ENCODE assay signal across 22 cellular contexts in genomic region chr19:19679176-19680073, GRCh38. TPM values are rescaled to one million over a fixed set of nuclear protein-coding genes. Genes with fewer than 3 reads are reported as not detected.
DNase-seq lines count a peak whose midpoint lies in the region; ATAC-seq and TF ChIP-seq lines count a peak whose summit lies in the region.
"Had no signal": no experiment of that assay in that cellular context is flagged by ENCODE, and none has a peak within 500 bp of the region (broad histone marks: within the 10 kb centered on the region; RNA-seq: fewer than 3 reads in every experiment).

No MANE protein-coding gene starts in this region.

- H3K4me1 ChIP-seq in BLaER1 treated with 17β-estradiol and CSF1 and Interleukin-3, amounts not matched to agents 10 nM and 100 nM = no peaks in the 10 kb centered on the region
- no peaks in the 10 kb centered on the region for H3K4me1 ChIP-seq in CD8-positive, alpha-beta T cell (ENCODE audit: insufficient read depth, low read length)
- H3K4me1 ChIP-seq in adipocyte (ENCODE audit: control insufficient read depth, insufficient read depth, low read length) = no peaks in the 10 kb centered on the region
- H3K4me1 ChIP-seq: ascending aorta, esophagus muscularis mucosa, foreskin keratinocyte, heart right ventricle, uterus had no signal

- DNase-seq in CD8-positive, alpha-beta T cell = no peak
- DNase-seq in adipocyte (ENCODE audit: low read depth) = no peak
- DNase-seq: activated CD4-positive, CD25-positive, alpha-beta regulatory T cell treated with anti-CD3 and anti-CD28 coated beads, Interleukin-2, amount 50 U/mL, for 72 hours; activated T-cell treated with anti-CD3 and anti-CD28 coated beads, Interleukin-2, amount 50 U/mL, for 48 hours; CD4-positive, alpha-beta T cell; foreskin keratinocyte; GM23248; heart right ventricle; NCI-H1417 treated with DMSO at 0.1 percent for 48 hours; NCI-H2081; NCI-H2227 treated with DMSO at 0.1 percent for 48 hours; stimulated activated naive CD4-positive, alpha-beta T cell; uterus had no signal

- no peak overlapping the region for H3K4me3 Mint-ChIP-seq in CD8-positive, alpha-beta T cell
- H3K4me3 Mint-ChIP-seq: CD4-positive, alpha-beta T cell; natural killer cell treated with Interleukin-12 subunit alpha and Interleukin-12 subunit beta and Interleukin-15 and Interleukin-18, amount 100 ng/mL, for 72 hours; T-helper 1 cell treated with Interleukin-12 subunit alpha and Interleukin-12 subunit beta and Interleukin-4 antibody, amounts not matched to agents 30 μg/mL and 1 μg/mL, for 36 hours had no signal

- ATAC-seq in CD8-positive, alpha-beta T cell = no peak
- ATAC-seq in GM18861 (IDR thresholded peaks at IDR 0.05; ENCODE audit: unreplicated experiment) = no peak
- no peak for ATAC-seq in HG03460 (IDR thresholded peaks at IDR 0.05; ENCODE audit: unreplicated experiment)
- ATAC-seq: foreskin keratinocyte; heart right ventricle; natural killer cell treated with Interleukin-12 subunit alpha and Interleukin-12 subunit beta and Interleukin-15 and Interleukin-18, amount 100 ng/mL, for 72 hours had no signal

- peaks cover 36% of the 10 kb centered on the region for H3K9me3 Mint-ChIP-seq in CD8-positive, alpha-beta T cell

- no peak overlapping the region for H3K27ac ChIP-seq in BLaER1 treated with 17β-estradiol and CSF1 and Interleukin-3, amounts not matched to agents 10 nM and 100 nM
- no peak overlapping the region for H3K27ac ChIP-seq in CD8-positive, alpha-beta T cell (ENCODE audit: low read depth, low read length)
- H3K27ac ChIP-seq: ascending aorta, esophagus muscularis mucosa, foreskin keratinocyte, GM23248, heart right ventricle, RWPE1, uterus had no signal

- POLR2A ChIA-PET in CD8-positive, alpha-beta T cell (lab: Charles Lee) = interaction anchor here (0.5 to 1.4 kb wide), 2 partner anchors 11 to 187 kb away, joined by 3 to 11 read pairs; partner anchors contain the start of gene ZNF101

- H3K36me3 Mint-ChIP-seq in CD8-positive, alpha-beta T cell = peaks cover 87% of the 10 kb centered on the region

- no peak overlapping the region for H3K4me2 ChIP-seq in BLaER1 treated with 17β-estradiol and CSF1 and Interleukin-3, amounts not matched to agents 10 nM and 100 nM

- no peak overlapping the region for H3K9ac ChIP-seq in BLaER1 treated with 17β-estradiol and CSF1 and Interleukin-3, amounts not matched to agents 10 nM and 100 nM
- no peak overlapping the region for H3K9ac ChIP-seq in adipocyte (ENCODE audit: low read length)
- H3K9ac ChIP-seq: GM23248 had no signal

- H3K27me3 ChIP-seq in BLaER1 treated with 17β-estradiol and CSF1 and Interleukin-3, amounts not matched to agents 10 nM and 100 nM = no peaks in the 10 kb centered on the region
- H3K27me3 ChIP-seq in CD8-positive, alpha-beta T cell (ENCODE audit: insufficient read depth, low read length) = no peaks in the 10 kb centered on the region
- no peaks in the 10 kb centered on the region for H3K27me3 ChIP-seq in adipocyte (replicated peaks; ENCODE audit: control insufficient read depth, insufficient read depth, low read length)
- H3K27me3 ChIP-seq: ascending aorta, esophagus muscularis mucosa, foreskin keratinocyte, heart right ventricle, uterus had no signal

- no peak overlapping the region for H3K27ac Mint-ChIP-seq in CD8-positive, alpha-beta T cell
- H3K27ac Mint-ChIP-seq: CD4-positive, alpha-beta T cell; natural killer cell treated with Interleukin-12 subunit alpha and Interleukin-12 subunit beta and Interleukin-15 and Interleukin-18, amount 100 ng/mL, for 72 hours had no signal

- H3K9me3 ChIP-seq in BLaER1 treated with 17β-estradiol and CSF1 and Interleukin-3, amounts not matched to agents 10 nM and 100 nM (replicated peaks in 1 of 11) = peaks cover 94 to 100% (median 99%) of the 10 kb centered on the region in 11 experiments
- H3K9me3 ChIP-seq in CD8-positive, alpha-beta T cell (ENCODE audit: low read length) = peaks cover 63% of the 10 kb centered on the region
- H3K9me3 ChIP-seq in adipocyte (ENCODE audit: control insufficient read depth, low read length) = peaks cover 79% of the 10 kb centered on the region
- H3K9me3 ChIP-seq: esophagus muscularis mucosa had no signal

- no peaks in the 10 kb centered on the region for H4K20me1 ChIP-seq in BLaER1 treated with 17β-estradiol and CSF1 and Interleukin-3, amounts not matched to agents 10 nM and 100 nM

- TF ChIP-seq CTCF in CD8-positive, alpha-beta T cell (IDR thresholded peaks at IDR 0.05) = no peak

- H3K4me3 ChIP-seq in BLaER1 treated with 17β-estradiol and CSF1 and Interleukin-3, amounts not matched to agents 10 nM and 100 nM = peak overlapping the region in 6 of 10 experiments; percentile 12 to 36 (median 29); a peak in 5 of 20 replicates
- H3K4me3 ChIP-seq in CD8-positive, alpha-beta T cell (ENCODE audit: low read depth, low read length) = peak overlapping the region; percentile 3
- peak overlapping the region; percentile 65 for H3K4me3 ChIP-seq in adipocyte (ENCODE audit: low read length)
- H3K4me3 ChIP-seq: ascending aorta, esophagus muscularis mucosa, GM23248, heart right ventricle, lung, uterus had no signal

- peaks cover 26% of the 10 kb centered on the region for H3K4me1 Mint-ChIP-seq in CD8-positive, alpha-beta T cell (ENCODE audit: low read depth)

- no peaks in the 10 kb centered on the region for H3K27me3 Mint-ChIP-seq in CD8-positive, alpha-beta T cell (ENCODE audit: low read depth)
- H3K27me3 Mint-ChIP-seq: CD4-positive, alpha-beta T cell; natural killer cell treated with Interleukin-12 subunit alpha and Interleukin-12 subunit beta and Interleukin-15 and Interleukin-18, amount 100 ng/mL, for 72 hours had no signal

- intact Hi-C loops in CD8-positive, alpha-beta T cell (cut with DNase I, micrococcal nuclease) = loop anchor here in 1 of 2 experiments (5.0 kb wide), 1 partner anchor 38 kb away; no protein-coding TSS in a partner anchor

- H3K36me3 ChIP-seq in BLaER1 treated with 17β-estradiol and CSF1 and Interleukin-3, amounts not matched to agents 10 nM and 100 nM = peaks cover 96 to 100% (median 98%) of the 10 kb centered on the region in 11 experiments
- H3K36me3 ChIP-seq in CD8-positive, alpha-beta T cell (ENCODE audit: insufficient read depth, low read length) = peaks cover 52% of the 10 kb centered on the region
- H3K36me3 ChIP-seq in adipocyte (ENCODE audit: control insufficient read depth, insufficient read depth, low read length, severe bottlenecking) = peaks cover 57% of the 10 kb centered on the region
- H3K36me3 ChIP-seq: uterus had no signal

- CTCF ChIA-PET in CD8-positive, alpha-beta T cell (lab: Charles Lee) = no interaction called here

RNA-seq across cellular contexts. Expression of gene ZNF101, which starts 10.8 kb away (rescaled TPM):
- 10 to 100 TPM; 71.2 to 75.5 TPM for total RNA-seq in CD8-positive, alpha-beta T cell

RNA-seq across cellular contexts. Expression of gene ATP13A1, which starts 15.9 kb away (rescaled TPM):
- total RNA-seq in CD8-positive, alpha-beta T cell = 10 to 100 TPM; 79.4 to 87.9 TPM

RNA-seq across cellular contexts. Expression of gene GMIP, which starts 36.0 kb away (rescaled TPM):
- 10 to 100 TPM; 82.7 to 85.7 TPM for total RNA-seq in CD8-positive, alpha-beta T cell

RNA-seq across cellular contexts. Expression of gene LPAR2, which starts 51.4 kb away (rescaled TPM):
- 10 to 100 TPM; 63.8 to 67.4 TPM for total RNA-seq in CD8-positive, alpha-beta T cell

RNA-seq across cellular contexts. Expression of gene ZNF14, which starts 53.5 kb away (rescaled TPM):
- total RNA-seq in CD8-positive, alpha-beta T cell = 10 to 100 TPM; 40.7 to 44.9 TPM

Comparison
In these comparisons a context has a peak if more than half of its experiments do, and no peak if none do; other contexts are left out.
1. H3K4me3 ChIP-seq: peak in every context shown above with its lines; median percentile 65 in adipocyte; 29 in BLaER1 treated with 17β-estradiol and CSF1 and Interleukin-3, amounts not matched to agents 10 nM and 100 nM; 3 in CD8-positive, alpha-beta T cell.